Comparison of ENCODE assay signal across 23 cellular contexts in the genomic region with DNA sequence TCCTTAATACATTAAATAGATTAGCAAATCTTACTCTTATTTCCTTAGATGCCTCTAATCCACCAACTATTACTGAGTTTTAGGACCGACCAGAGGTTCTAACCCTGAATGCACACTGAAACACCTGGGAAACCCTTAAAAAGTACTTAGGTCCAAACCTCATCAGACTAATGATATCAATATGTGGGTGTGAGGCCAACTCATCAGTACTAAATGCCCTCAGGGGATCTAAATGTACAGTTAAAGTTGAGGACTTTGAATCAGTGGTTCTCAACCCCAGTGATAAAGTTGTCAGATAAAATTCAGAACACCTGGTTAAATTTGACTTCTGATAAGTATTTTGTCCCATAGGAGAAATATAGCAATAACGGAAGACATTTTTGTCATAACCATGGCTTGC.
"Had no signal": no experiment of that assay in that cellular context is flagged by ENCODE, and none has a peak within 500 bp of the region (broad histone marks: within the 10 kb centered on the region; RNA-seq: fewer than 3 reads in every experiment).

No MANE protein-coding gene starts in this region.

- ATAC-seq: effector memory CD8-positive, alpha-beta T cell; heart right ventricle; lower lobe of right lung; naive thymus-derived CD8-positive, alpha-beta T cell; psoas muscle; right lobe of liver; stimulated activated effector memory CD8-positive, alpha-beta T cell treated with anti-CD3 and anti-CD28 coated beads, Interleukin-12 subunit alpha, Interleukin-12 subunit beta, amount 100 ng/mL, for 72 hours; stimulated activated naive CD8-positive, alpha-beta T cell treated with anti-CD3 and anti-CD28 coated beads, Interleukin-15, Interleukin-2, amounts not matched to agents 100 U/mL and 50 U/mL, for 24 hours had no signal

- H3K4me3 ChIP-seq: heart right ventricle, left ventricle myocardium inferior, lower lobe of right lung, psoas muscle, right lobe of liver, suprapubic skin, thyroid gland, upper lobe of left lung, uterus had no signal

- H3K4me3 Mint-ChIP-seq: central memory CD8-positive, alpha-beta T cell; dendritic cell treated with granulocyte-macrophage colony-stimulating factor and Interleukin-4, amounts not matched to agents 40 ng/mL and 50 ng/mL, for 4 days; effector memory CD8-positive, alpha-beta T cell; naive thymus-derived CD8-positive, alpha-beta T cell; stimulated activated effector memory CD8-positive, alpha-beta T cell treated with anti-CD3 and anti-CD28 coated beads, Interleukin-12 subunit alpha, Interleukin-12 subunit beta, amount 100 ng/mL, for 72 hours had no signal

- H3K27ac Mint-ChIP-seq: dendritic cell treated with granulocyte-macrophage colony-stimulating factor and Interleukin-4, amounts not matched to agents 40 ng/mL and 50 ng/mL, for 4 days; stimulated activated effector memory CD8-positive, alpha-beta T cell treated with anti-CD3 and anti-CD28 coated beads, Interleukin-12 subunit alpha, Interleukin-12 subunit beta, amount 100 ng/mL, for 72 hours had no signal

- H3K4me1 ChIP-seq: psoas muscle, suprapubic skin, uterus had no signal

- H3K9me3 ChIP-seq: heart right ventricle, left ventricle myocardium inferior, lower lobe of right lung, psoas muscle, right lobe of liver, suprapubic skin, thyroid gland, upper lobe of left lung, uterus had no signal

- H3K36me3 ChIP-seq: uterus had no signal

- DNase-seq: effector memory CD8-positive, alpha-beta T cell; erythroblast; heart right ventricle; hypothalamus; islet precursor cell; left ventricle myocardium inferior; lower lobe of right lung; mesendoderm; naive thymus-derived CD8-positive, alpha-beta T cell; psoas muscle; retina; right lobe of liver; stimulated activated CD4-positive, alpha-beta T cell treated with anti-CD3 and anti-CD28 coated beads, Interleukin-4, amount 100 ng/mL, for 1 hour; stimulated activated CD8-positive, alpha-beta memory T cell treated with anti-CD3 and anti-CD28 coated beads, Interleukin-4, amount 100 ng/mL, for 48 hours; stimulated activated naive CD8-positive, alpha-beta T cell treated with anti-CD3 and anti-CD28 coated beads, Interleukin-15, Interleukin-2, amounts not matched to agents 100 U/mL and 50 U/mL, for 24 hours; thyroid gland; upper lobe of left lung; uterus had no signal

- FAIRE-seq: frontal cortex had no signal

- H3K27ac ChIP-seq: heart right ventricle, left ventricle myocardium inferior, lower lobe of right lung, psoas muscle, right lobe of liver, suprapubic skin, thyroid gland, upper lobe of left lung, uterus had no signal

- H3K9me3 Mint-ChIP-seq: central memory CD8-positive, alpha-beta T cell; dendritic cell treated with granulocyte-macrophage colony-stimulating factor and Interleukin-4, amounts not matched to agents 40 ng/mL and 50 ng/mL, for 4 days; effector memory CD8-positive, alpha-beta T cell; naive thymus-derived CD8-positive, alpha-beta T cell; stimulated activated effector memory CD8-positive, alpha-beta T cell treated with anti-CD3 and anti-CD28 coated beads, Interleukin-12 subunit alpha, Interleukin-12 subunit beta, amount 100 ng/mL, for 72 hours had no signal

- H3K27me3 Mint-ChIP-seq: central memory CD8-positive, alpha-beta T cell; dendritic cell treated with granulocyte-macrophage colony-stimulating factor and Interleukin-4, amounts not matched to agents 40 ng/mL and 50 ng/mL, for 4 days; effector memory CD8-positive, alpha-beta T cell; naive thymus-derived CD8-positive, alpha-beta T cell had no signal

- H3K4me1 Mint-ChIP-seq: central memory CD8-positive, alpha-beta T cell; stimulated activated effector memory CD8-positive, alpha-beta T cell treated with anti-CD3 and anti-CD28 coated beads, Interleukin-12 subunit alpha, Interleukin-12 subunit beta, amount 100 ng/mL, for 72 hours had no signal

- H3K27me3 ChIP-seq: heart right ventricle, right lobe of liver, suprapubic skin, thyroid gland, upper lobe of left lung, uterus had no signal
